Comparison of ENCODE assay signal across 14 cellular contexts in the genomic region with DNA sequence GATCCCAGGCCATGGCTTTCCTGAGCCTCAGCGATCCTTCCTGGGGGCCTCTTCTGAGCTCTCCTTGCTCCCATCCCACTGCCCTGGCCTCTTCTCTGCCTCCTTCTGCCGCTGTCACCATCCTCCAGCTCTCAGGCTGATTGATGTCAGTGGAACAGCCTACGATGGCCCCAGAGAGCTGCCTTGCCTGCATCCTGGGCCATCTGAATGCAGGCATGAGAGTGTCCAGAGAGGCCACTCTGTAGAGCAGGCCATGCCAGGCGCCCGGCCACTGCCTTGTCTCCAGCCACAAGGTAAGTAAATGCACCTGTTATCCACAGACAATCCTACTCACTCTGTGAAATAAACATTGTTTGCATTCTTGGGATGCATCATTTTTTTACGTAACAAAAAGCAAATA.
"Had no signal": no experiment of that assay in that cellular context is flagged by ENCODE, and none has a peak within 500 bp of the region (broad histone marks: within the 10 kb centered on the region; RNA-seq: fewer than 3 reads in every experiment).

No MANE protein-coding gene starts in this region.

- DNase-seq: activated CD4-positive, alpha-beta T cell treated with anti-CD3 and anti-CD28 coated beads for 36 hours; activated CD8-positive, alpha-beta T cell treated with anti-CD3 and anti-CD28 coated beads for 36 hours; activated naive CD4-positive, alpha-beta T cell treated with Interleukin-2 at 50 U/mL for 16 hours; erythroblast; gastrocnemius medialis; heart right ventricle; left ventricle myocardium inferior; mesenchymal stem cell; right lobe of liver; T-helper 17 cell; uterus had no signal

- H3K27me3 ChIP-seq: ascending aorta, gastrocnemius medialis, right lobe of liver, uterus had no signal

- H3K4me1 Mint-ChIP-seq: activated CD4-positive, alpha-beta T cell treated with anti-CD3 and anti-CD28 coated beads for 36 hours had no signal

- H3K4me1 ChIP-seq: ascending aorta, breast epithelium, gastrocnemius medialis had no signal

- H3K27ac Mint-ChIP-seq: activated CD4-positive, alpha-beta T cell treated with anti-CD3 and anti-CD28 coated beads for 36 hours; activated CD8-positive, alpha-beta T cell treated with anti-CD3 and anti-CD28 coated beads for 36 hours; activated T-helper 1 cell treated with anti-CD3 and anti-CD28 coated beads, Interleukin-12 subunit alpha, Interleukin-12 subunit beta, Interleukin-2, Interleukin-4 antibody, amounts not matched to agents 30 ng/mL and 10 ng/mL and 1 ng/mL, durations not matched to agents 14 hours and 24 hours and 36 hours; T-helper 17 cell had no signal

- H3K36me3 ChIP-seq: ascending aorta, breast epithelium, gastrocnemius medialis, heart right ventricle, left ventricle myocardium inferior, right lobe of liver, uterus had no signal

- ATAC-seq: activated CD4-positive, alpha-beta T cell treated with anti-CD3 and anti-CD28 coated beads for 36 hours; activated CD8-positive, alpha-beta T cell treated with anti-CD3 and anti-CD28 coated beads for 36 hours; gastrocnemius medialis; heart right ventricle; right lobe of liver; T-helper 17 cell had no signal

- H3K4me3 Mint-ChIP-seq: activated CD4-positive, alpha-beta T cell treated with anti-CD3 and anti-CD28 coated beads for 36 hours; activated CD8-positive, alpha-beta T cell treated with anti-CD3 and anti-CD28 coated beads for 36 hours; activated T-helper 1 cell treated with anti-CD3 and anti-CD28 coated beads, Interleukin-12 subunit alpha, Interleukin-12 subunit beta, Interleukin-2, Interleukin-4 antibody, amounts not matched to agents 30 ng/mL and 10 ng/mL and 1 ng/mL, durations not matched to agents 14 hours and 24 hours and 36 hours; T-helper 17 cell had no signal

- H3K9me3 Mint-ChIP-seq: activated T-helper 1 cell treated with anti-CD3 and anti-CD28 coated beads, Interleukin-12 subunit alpha, Interleukin-12 subunit beta, Interleukin-2, Interleukin-4 antibody, amounts not matched to agents 30 ng/mL and 10 ng/mL and 1 ng/mL, durations not matched to agents 14 hours and 24 hours and 36 hours had no signal

- H3K27ac ChIP-seq: ascending aorta, breast epithelium, gastrocnemius medialis, heart right ventricle, left ventricle myocardium inferior, right lobe of liver, uterus had no signal

- H3K9me3 ChIP-seq: ascending aorta, gastrocnemius medialis, right lobe of liver, uterus had no signal

- H3K4me3 ChIP-seq: ascending aorta, breast epithelium, gastrocnemius medialis, heart right ventricle, left ventricle myocardium inferior, right lobe of liver, uterus had no signal
